27 cellular contexts compared by ENCODE assay signal in genomic region chr7:41820117-41820671, GRCh38.
"Had no signal": no experiment of that assay in that cellular context is flagged by ENCODE, and none has a peak within 500 bp of the region (broad histone marks: within the 10 kb centered on the region; RNA-seq: fewer than 3 reads in every experiment).

No MANE protein-coding gene starts in this region.

- H3K27me3 ChIP-seq: colonic mucosa, spleen, suprapubic skin, transverse colon had no signal

- H3K27ac ChIP-seq: colonic mucosa, epithelial cell of prostate, parathyroid adenoma, psoas muscle, spleen, suprapubic skin, transverse colon, WERI-Rb-1 had no signal

- H3K4me3 Mint-ChIP-seq: activated CD4-positive, alpha-beta memory T cell treated with anti-CD3 and anti-CD28 coated beads for 36 hours; activated naive CD4-positive, alpha-beta T cell treated with anti-CD3 and anti-CD28 coated beads, Interleukin-2, amount 10 ng/mL, durations not matched to agents 7 days and 5 days; activated naive CD8-positive, alpha-beta T cell treated with anti-CD3 and anti-CD28 coated beads, Interleukin-2, amount 10 ng/mL, durations not matched to agents 7 days and 5 days; activated T-cell treated with anti-CD3 and anti-CD28 coated beads, Interleukin-2, amount 50 U/mL, for 24 hours; naive thymus-derived CD8-positive, alpha-beta T cell; neural crest cell; T-helper 17 cell had no signal

- H3K79me2 ChIP-seq: parathyroid adenoma had no signal

- H3K4me3 ChIP-seq: colonic mucosa, psoas muscle, spleen, suprapubic skin, transverse colon had no signal

- H3K27ac Mint-ChIP-seq: activated CD4-positive, alpha-beta memory T cell treated with anti-CD3 and anti-CD28 coated beads for 36 hours; activated naive CD4-positive, alpha-beta T cell treated with anti-CD3 and anti-CD28 coated beads, Interleukin-2, amount 10 ng/mL, durations not matched to agents 7 days and 5 days; activated naive CD8-positive, alpha-beta T cell treated with anti-CD3 and anti-CD28 coated beads, Interleukin-2, amount 10 ng/mL, durations not matched to agents 7 days and 5 days; activated T-cell treated with anti-CD3 and anti-CD28 coated beads, Interleukin-2, amount 50 U/mL, for 24 hours; naive thymus-derived CD8-positive, alpha-beta T cell; T-helper 17 cell had no signal

- DNase-seq: activated CD4-positive, alpha-beta memory T cell treated with anti-CD3 and anti-CD28 coated beads for 36 hours; activated CD4-positive, alpha-beta T cell treated with anti-CD3 and anti-CD28 coated beads for 48 hours; activated CD8-positive, alpha-beta memory T cell treated with anti-CD3 and anti-CD28 coated beads, Interleukin-2, amount 50 U/mL, for 48 hours; activated gamma-delta T cell; activated naive CD4-positive, alpha-beta T cell treated with anti-CD3 and anti-CD28 coated beads, Interleukin-2, amount 10 ng/mL, durations not matched to agents 7 days and 5 days; activated naive CD8-positive, alpha-beta T cell treated with anti-CD3 and anti-CD28 coated beads, Interleukin-2, amount 10 ng/mL, durations not matched to agents 7 days and 5 days; activated T-cell treated with anti-CD3 and anti-CD28 coated beads, Interleukin-2, amount 50 U/mL, for 24 hours; colonic mucosa; effector CD8-positive, alpha-beta T cell; head of caudate nucleus; hippocampal formation; midbrain; naive thymus-derived CD8-positive, alpha-beta T cell; nucleus accumbens; psoas muscle; spleen; stimulated activated naive CD4-positive, alpha-beta T cell; T-helper 17 cell; T1000; transverse colon; WERI-Rb-1 had no signal

- H2AFZ ChIP-seq: parathyroid adenoma had no signal

- FAIRE-seq: keratinocyte had no signal

- H3K9ac ChIP-seq: parathyroid adenoma had no signal

- H3K27me3 Mint-ChIP-seq: T-helper 17 cell had no signal

- H3K4me1 Mint-ChIP-seq: neural crest cell, T-helper 17 cell had no signal

- ATAC-seq: activated CD4-positive, CD25-positive, alpha-beta regulatory T cell treated with anti-CD3 and anti-CD28 coated beads, Interleukin-2, amount 50 U/mL, for 24 hours; naive thymus-derived CD8-positive, alpha-beta T cell; psoas muscle; T-helper 17 cell had no signal

- H3K36me3 ChIP-seq: colonic mucosa, spleen, suprapubic skin, transverse colon, WERI-Rb-1 had no signal

- H3K9me3 Mint-ChIP-seq: activated T-cell treated with anti-CD3 and anti-CD28 coated beads, Interleukin-2, amount 50 U/mL, for 24 hours had no signal

- H3K36me3 Mint-ChIP-seq: activated CD4-positive, alpha-beta memory T cell treated with anti-CD3 and anti-CD28 coated beads for 36 hours; activated naive CD4-positive, alpha-beta T cell treated with anti-CD3 and anti-CD28 coated beads, Interleukin-2, amount 10 ng/mL, durations not matched to agents 7 days and 5 days; naive thymus-derived CD8-positive, alpha-beta T cell had no signal

- H3K4me1 ChIP-seq: colonic mucosa, parathyroid adenoma, psoas muscle, suprapubic skin, transverse colon had no signal

- H3K9me3 ChIP-seq: colonic mucosa, psoas muscle, suprapubic skin, transverse colon had no signal
